12 cellular contexts compared by ENCODE assay signal in genomic region chr4:25310066-25310824, GRCh38. TPM values are rescaled to one million over a fixed set of nuclear protein-coding genes. Genes with fewer than 3 reads are reported as not detected.
DNase-seq lines count a peak whose midpoint lies in the region; ATAC-seq and TF ChIP-seq lines count a peak whose summit lies in the region.
"Had no signal": no experiment of that assay in that cellular context is flagged by ENCODE, and none has a peak within 500 bp of the region (broad histone marks: within the 10 kb centered on the region; RNA-seq: fewer than 3 reads in every experiment).

No MANE protein-coding gene starts in this region.

- H3K4me3 Mint-ChIP-seq in dendritic cell treated with granulocyte-macrophage colony-stimulating factor and Interleukin-4, amounts not matched to agents 40 ng/mL and 50 ng/mL, for 4 days: no peak overlapping the region
- H3K4me3 Mint-ChIP-seq: activated T-cell treated with anti-CD3 and anti-CD28 coated beads, Interleukin-2, amount 50 U/mL, for 24 hours; stimulated activated effector memory CD8-positive, alpha-beta T cell treated with anti-CD3 and anti-CD28 coated beads, Interleukin-12 subunit alpha, Interleukin-12 subunit beta, amount 100 ng/mL, for 72 hours had no signal

- WGBS in heart right ventricle, 2 donors: 68% methylated on average over 4 of the region's 4 CpGs

- H3K4me1 Mint-ChIP-seq in dendritic cell treated with granulocyte-macrophage colony-stimulating factor and Interleukin-4, amounts not matched to agents 40 ng/mL and 50 ng/mL, for 4 days (ENCODE audit: low read depth): peaks cover 39% of the 10 kb centered on the region

- H3K36me3 ChIP-seq in heart right ventricle: peaks cover 0 to 11% (median 0%) of the 10 kb centered on the region in 9 donors
- H3K36me3 ChIP-seq: ovary had no signal

- no peaks in the 10 kb centered on the region for H3K9me3 Mint-ChIP-seq in dendritic cell treated with granulocyte-macrophage colony-stimulating factor and Interleukin-4, amounts not matched to agents 40 ng/mL and 50 ng/mL, for 4 days
- H3K9me3 Mint-ChIP-seq: activated T-cell treated with anti-CD3 and anti-CD28 coated beads, Interleukin-2, amount 50 U/mL, for 24 hours; stimulated activated effector memory CD8-positive, alpha-beta T cell treated with anti-CD3 and anti-CD28 coated beads, Interleukin-12 subunit alpha, Interleukin-12 subunit beta, amount 100 ng/mL, for 72 hours had no signal

- TF ChIP-seq CTCF in heart right ventricle (IDR thresholded peaks at IDR 0.05): no peak

- ATAC-seq in GM18502 (IDR thresholded peaks at IDR 0.05; ENCODE audit: poor library complexity, unreplicated experiment) (peak; percentile 74), GM21717 (IDR thresholded peaks at IDR 0.05; ENCODE audit: unreplicated experiment) (peak; percentile 67), HG03469 (IDR thresholded peaks at IDR 0.05; ENCODE audit: unreplicated experiment) (peak; percentile 36), left cardiac atrium (no peak), heart right ventricle (no peak)
- ATAC-seq: stimulated activated effector memory CD8-positive, alpha-beta T cell treated with anti-CD3 and anti-CD28 coated beads, Interleukin-12 subunit alpha, Interleukin-12 subunit beta, amount 100 ng/mL, for 72 hours had no signal

- DNase-seq in germinal center (ENCODE audit: low spot score) (no peak), left cardiac atrium (no peak), heart right ventricle (no peak)
- DNase-seq in activated CD4-positive, alpha-beta T cell treated with anti-CD3 and anti-CD28 coated beads for 4 hours: no peak
- DNase-seq: activated T-cell treated with anti-CD3 and anti-CD28 coated beads, Interleukin-2, amount 50 U/mL, for 24 hours; NCI-H2107; ovary had no signal

- intact Hi-C loops in dendritic cell treated with granulocyte-macrophage colony-stimulating factor and Interleukin-4, amounts not matched to agents 40 ng/mL and 50 ng/mL, for 4 days (cut with micrococcal nuclease): no loop called here
- intact Hi-C loops in left cardiac atrium (cut with DNase I) (loop anchor here in 1 of 2 donors (5.0 kb wide), 1 partner anchor 78 kb away; the partner anchor contains the start of gene PI4K2B), heart right ventricle (cut with DNase I) (loop anchor here in 8 of 10 donors (5.0 to 10.0 kb wide), 6 partner anchors 55 to 148 kb away; partner anchors contain the start of genes SEPSECS (in 4 of the 8) and PI4K2B (in 1 of the 8))

- no peaks in the 10 kb centered on the region for H3K27me3 ChIP-seq in heart right ventricle
- H3K27me3 ChIP-seq: ovary had no signal

- H3K27ac Mint-ChIP-seq in dendritic cell treated with granulocyte-macrophage colony-stimulating factor and Interleukin-4, amounts not matched to agents 40 ng/mL and 50 ng/mL, for 4 days: peak overlapping the region; percentile 73
- H3K27ac Mint-ChIP-seq: activated T-cell treated with anti-CD3 and anti-CD28 coated beads, Interleukin-2, amount 50 U/mL, for 24 hours; stimulated activated effector memory CD8-positive, alpha-beta T cell treated with anti-CD3 and anti-CD28 coated beads, Interleukin-12 subunit alpha, Interleukin-12 subunit beta, amount 100 ng/mL, for 72 hours had no signal

- peak overlapping the region in 1 of 10 donors; percentile 48 for H3K27ac ChIP-seq in heart right ventricle

- no peaks in the 10 kb centered on the region for H3K9me3 ChIP-seq in heart right ventricle
- H3K9me3 ChIP-seq: ovary had no signal

- no peak overlapping the region for H3K4me3 ChIP-seq in heart right ventricle
- H3K4me3 ChIP-seq: ovary had no signal

- H3K4me1 ChIP-seq in heart right ventricle: peaks cover 2 to 26% (median 8%) of the 10 kb centered on the region in 9 donors

- peaks cover 10% of the 10 kb centered on the region for H3K36me3 Mint-ChIP-seq in dendritic cell treated with granulocyte-macrophage colony-stimulating factor and Interleukin-4, amounts not matched to agents 40 ng/mL and 50 ng/mL, for 4 days (ENCODE audit: low read depth)

- H3K27me3 Mint-ChIP-seq in dendritic cell treated with granulocyte-macrophage colony-stimulating factor and Interleukin-4, amounts not matched to agents 40 ng/mL and 50 ng/mL, for 4 days: peaks cover 5% of the 10 kb centered on the region

RNA-seq across cellular contexts. Expression of gene ZCCHC4, which starts 2.3 kb away (rescaled TPM):
- 1 to 10 TPM; 6.9 to 8.5 TPM for total RNA-seq in left cardiac atrium
- 1 to 10 TPM; 6.8 to 9.6 (median 7.5) TPM for total RNA-seq in heart right ventricle
- 10 to 100 TPM in 1 of 2 donors, 1 to 10 TPM in 1; 3.8 to 10.9 TPM for polyA plus RNA-seq in heart right ventricle

Comparison
In these comparisons a context has a peak if more than half of its experiments do, and no peak if none do; other contexts are left out.
1. ATAC-seq: peak in GM18502 (single experiment), GM21717 (single experiment) and HG03469 (single experiment); none in left cardiac atrium (0 of 2) and heart right ventricle (0 of 8).